ENCODE assay signal across 8 cellular contexts in genomic region chr6:131029661-131030297, GRCh38. TPM values are rescaled to one million over a fixed set of nuclear protein-coding genes. Genes with fewer than 3 reads are reported as not detected.
DNase-seq lines count a peak whose midpoint lies in the region; ATAC-seq lines count a peak whose summit lies in the region.

No MANE protein-coding gene starts in this region.

- ATAC-seq in GM21576 (IDR thresholded peaks at IDR 0.05; ENCODE audit: unreplicated experiment) (peak; percentile 96), left ventricle myocardium superior (peak; percentile 65)

- intact Hi-C loops in left ventricle myocardium superior (cut with micrococcal nuclease) = no loop called here

- DNase-seq in GM03348 (ENCODE audit: low spot score) = peak; percentile 24
- peak; percentile 26 for DNase-seq in HK-2 (ENCODE audit: unreplicated experiment)
- no peak for DNase-seq in left ventricle myocardium superior
- no peak for DNase-seq in NCI-H1436 treated with DMSO at 0.1 percent for 48 hours (lab: John Stamatoyannopoulos, UW)
- no peak for DNase-seq in NCI-H2171 (lab: John Stamatoyannopoulos, UW)
- no peak for DNase-seq in CD1c-positive myeloid dendritic cell (ENCODE audit: extremely low spot score)
- no peak for DNase-seq in pons (ENCODE audit: low spot score)

RNA-seq across cellular contexts. Expression of gene EPB41L2, which starts 33.3 kb away (rescaled TPM):
- total RNA-seq in left ventricle myocardium superior = 91.8 TPM

Comparison
In these comparisons a context has a peak if more than half of its experiments do, and no peak if none do; other contexts are left out.
1. DNase-seq: peak in GM03348 (single experiment) and HK-2 (single experiment); none in left ventricle myocardium superior (single experiment), NCI-H1436 treated with DMSO at 0.1 percent for 48 hours (single experiment), NCI-H2171 (single experiment), CD1c-positive myeloid dendritic cell (single experiment) and pons (single experiment).